ENCODE assay signal across 9 cellular contexts in the genomic region with DNA sequence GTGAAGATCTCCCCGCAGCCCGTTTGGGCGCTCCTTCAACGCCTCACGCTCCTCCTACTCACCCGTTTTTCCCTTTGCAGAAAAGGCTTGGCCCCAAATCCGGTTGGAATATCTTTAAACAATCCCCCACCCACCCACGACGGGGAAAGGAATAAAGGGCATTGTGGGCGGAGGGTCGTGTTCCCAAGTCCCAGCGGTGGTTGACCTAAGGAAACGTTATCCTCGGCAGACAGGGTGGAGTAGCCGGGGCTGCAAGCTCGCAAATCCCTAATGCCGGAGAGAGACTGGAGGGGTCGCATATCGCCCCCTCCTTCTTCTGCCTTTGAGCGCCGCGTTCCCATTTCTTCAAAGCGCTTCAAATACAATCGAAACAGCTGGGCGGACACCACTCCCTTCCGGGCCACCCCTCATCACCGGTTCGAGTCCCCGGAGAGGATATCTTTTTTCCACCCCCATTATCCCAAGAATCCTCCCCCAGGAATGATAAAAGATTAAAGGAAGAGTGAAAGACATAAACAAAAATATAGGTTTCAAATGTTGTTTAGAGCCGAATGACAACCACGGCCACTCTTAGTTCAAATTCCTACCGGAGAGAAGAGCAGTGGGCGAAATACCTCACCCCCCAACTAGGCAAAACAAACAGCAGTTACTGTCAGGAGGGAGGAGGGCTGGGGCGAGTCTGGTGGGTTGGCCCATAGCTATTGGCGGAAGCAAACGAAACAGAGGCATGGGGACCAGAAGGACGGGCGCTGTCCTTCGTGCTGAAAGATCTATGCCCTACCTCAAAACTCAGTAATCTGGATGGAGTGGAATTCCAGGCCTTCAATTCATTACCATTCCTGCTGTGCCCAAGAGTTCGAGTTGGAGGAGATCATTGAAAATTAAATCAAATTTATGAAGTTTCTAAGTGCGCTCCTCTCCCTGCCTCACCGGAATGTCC. TPM values are rescaled to one million over a fixed set of nuclear protein-coding genes. Genes with fewer than 3 reads are reported as not detected.
A peak's percentile ranks its signal among the peaks of the same experiment; 100 is the strongest.
DNase-seq lines count a peak whose midpoint lies in the region; ATAC-seq and FAIRE-seq lines count a peak whose summit lies in the region.
"Had no signal": no experiment of that assay in that cellular context is flagged by ENCODE, and none has a peak within 500 bp of the region (broad histone marks: within the 10 kb centered on the region; RNA-seq: fewer than 3 reads in every experiment).

No MANE protein-coding gene starts in this region.

- H3K4me3 Mint-ChIP-seq in naive B cell, result peak overlapping the region in 7 of 8 donors; percentile 7 to 90 (median 51)

- peak overlapping the region in 5 of 6 donors; percentile 66 to 93 (median 82) for H3K27ac Mint-ChIP-seq in naive B cell

- ATAC-seq in naive B cell (ENCODE audit: low read depth in 2 of 2) (no peak), GM21526 (IDR thresholded peaks at IDR 0.05; ENCODE audit: low FRiP score, unreplicated experiment) (no peak), HG03342 (IDR thresholded peaks at IDR 0.05; ENCODE audit: unreplicated experiment) (no peak)
- ATAC-seq: activated naive CD4-positive, alpha-beta T cell treated with anti-CD3 and anti-CD28 coated beads, Interleukin-2, amount 50 U/mL, for 72 hours had no signal

- peaks cover 56 to 91% (median 64%) of the 10 kb centered on the region in 3 donors for H3K27me3 Mint-ChIP-seq in naive B cell

- peaks cover 41% of the 10 kb centered on the region for H3K27me3 ChIP-seq in MG63

- no peak overlapping the region for H3K4me3 ChIP-seq in MG63

- no peaks in the 10 kb centered on the region for H3K36me3 Mint-ChIP-seq in naive B cell

- no peak for FAIRE-seq in frontal cortex (lab: Jason Lieb, UNC)

- peaks cover 29 to 41% (median 37%) of the 10 kb centered on the region in 3 donors for H3K4me1 Mint-ChIP-seq in naive B cell

- DNase-seq in ELF-1 (ENCODE audit: low read depth, low spot score), result peak; percentile 95
- peak; percentile 31 for DNase-seq in MG63
- peak; percentile 86 for DNase-seq in astrocyte of the hippocampus (ENCODE audit: low read depth, low spot score)
- DNase-seq in naive B cell, result no peak
- DNase-seq in stimulated activated CD4-positive, alpha-beta T cell treated with anti-CD3 and anti-CD28 coated beads, Interleukin-1b, Interleukin-23, amount 100 ng/mL, for 48 hours, result no peak
- no peak for DNase-seq in frontal cortex (ENCODE audit: low spot score in 2 of 2)

- peaks cover 0 to 17% (median 2%) of the 10 kb centered on the region in 7 donors for H3K9me3 Mint-ChIP-seq in naive B cell
- H3K9me3 Mint-ChIP-seq: activated naive CD4-positive, alpha-beta T cell treated with anti-CD3 and anti-CD28 coated beads, Interleukin-2, amount 50 U/mL, for 72 hours had no signal

- H3K36me3 ChIP-seq in MG63, result no peaks in the 10 kb centered on the region

- H3K9me3 ChIP-seq in MG63, result no peaks in the 10 kb centered on the region

RNA-seq across cellular contexts. Expression of a gene that starts 2.8 kb away (rescaled TPM):
- total RNA-seq in MG63 (2014; rRNA removed; shearing (Covaris generic); ENCODE audit: low replicate concordance), result 3.2 TPM in 1 of 2 replicates, not detected in the other
- not detected for polyA plus RNA-seq in naive B cell (ENCODE audit: low read depth in 6 of 6)
- 80.7 TPM for total RNA-seq in frontal cortex

RNA-seq across cellular contexts. Expression of a gene that starts 43.7 kb away (rescaled TPM):
- 1.5 TPM in 1 of 2 replicates, not detected in the other for total RNA-seq in MG63 (2014; rRNA removed; shearing (Covaris generic); ENCODE audit: low replicate concordance)
- polyA plus RNA-seq in naive B cell (ENCODE audit: low read depth in 6 of 6), result not detected
- not detected for total RNA-seq in frontal cortex
- total RNA-seq: activated naive CD4-positive, alpha-beta T cell treated with anti-CD3 and anti-CD28 coated beads, Interleukin-2, amount 50 U/mL, for 72 hours had no signal

Comparison
In these comparisons a context has a peak if more than half of its experiments do, and no peak if none do; other contexts are left out.
1. DNase-seq: peak in ELF-1 (single experiment), MG63 (single experiment) and astrocyte of the hippocampus (single experiment); none in naive B cell (single experiment), stimulated activated CD4-positive, alpha-beta T cell treated with anti-CD3 and anti-CD28 coated beads, Interleukin-1b, Interleukin-23, amount 100 ng/mL, for 48 hours (single experiment) and frontal cortex (0 of 2).
2. RNA of a gene that starts 2.8 kb away (total RNA-seq): 80.7 TPM in frontal cortex (single experiment); 3.2 TPM in MG63; every median in the first group is over 10 times any median in the second.